11 cellular contexts compared by ENCODE assay signal in genomic region chr9:125701351-125701750, GRCh38. TPM values are rescaled to one million over a fixed set of nuclear protein-coding genes. Genes with fewer than 3 reads are reported as not detected.
DNase-seq lines count a peak whose midpoint lies in the region; ATAC-seq and TF ChIP-seq lines count a peak whose summit lies in the region.
"Had no signal": no experiment of that assay in that cellular context is flagged by ENCODE, and none has a peak within 500 bp of the region (broad histone marks: within the 10 kb centered on the region; RNA-seq: fewer than 3 reads in every experiment).

No MANE protein-coding gene starts in this region.

- TF ChIP-seq POLR2A in esophagus muscularis mucosa (IDR thresholded peaks at IDR 0.05; ENCODE audit: low read depth): no peak

- no peaks in the 10 kb centered on the region for H3K27me3 ChIP-seq in esophagus muscularis mucosa
- H3K27me3 ChIP-seq: MG63 had no signal

- no peak for TF ChIP-seq CTCF in esophagus muscularis mucosa (IDR thresholded peaks at IDR 0.05)

- H3K9me3 ChIP-seq in esophagus muscularis mucosa: no peaks in the 10 kb centered on the region
- H3K9me3 ChIP-seq: MG63 had no signal

- no peak for ATAC-seq in HG02610 (IDR thresholded peaks at IDR 0.05; ENCODE audit: unreplicated experiment)

- H3K27ac ChIP-seq in epithelial cell of prostate (peak overlapping the region; percentile 38), esophagus muscularis mucosa (replicated peaks in 1 of 4) (no peak overlapping the region)

- no peak overlapping the region for H3K4me3 ChIP-seq in esophagus muscularis mucosa
- H3K4me3 ChIP-seq: MG63 had no signal

- intact Hi-C loops in esophagus muscularis mucosa (cut with DNase I): loop anchor here (10.0 kb wide), 2 partner anchors 217 to 297 kb away; no protein-coding TSS in a partner anchor

- H3K4me1 ChIP-seq in esophagus muscularis mucosa: peaks cover 11 to 23% (median 14%) of the 10 kb centered on the region in 4 donors

- no peak for TF ChIP-seq EP300 in esophagus muscularis mucosa (IDR thresholded peaks at IDR 0.05)

- H3K36me3 ChIP-seq in esophagus muscularis mucosa: no peaks in the 10 kb centered on the region

- 93% methylated on average over 6 of the region's 6 CpGs for WGBS in esophagus muscularis mucosa

- peak; percentile 12 to 15 for DNase-seq in stimulated activated CD4-positive, alpha-beta T cell treated with anti-CD3 and anti-CD28 coated beads, Interleukin-15, amount 100 ng/mL, for 48 hours (ENCODE audit: low read depth in 2 of 2)
- no peak for DNase-seq in stimulated activated CD4-positive, alpha-beta T cell treated with anti-CD3 and anti-CD28 coated beads, Interleukin-4, amount 100 ng/mL, for 4 hours
- peak; percentile 90 for DNase-seq in LHCN-M2 (ENCODE audit: low read depth)
- peak; percentile 46 for DNase-seq in epithelial cell of prostate (ENCODE audit: low read depth, low spot score)
- DNase-seq in stromal cell of bone marrow (ENCODE audit: low read depth): peak; percentile 33
- DNase-seq in esophagus muscularis mucosa (ENCODE audit: extremely low spot score): no peak
- DNase-seq in NCI-H2081 (lab: John Stamatoyannopoulos, UW): no peak
- DNase-seq: MG63, retina, SIG-M5 had no signal

RNA-seq across cellular contexts. Expression of gene MAPKAP1, which starts 5.7 kb away (rescaled TPM):
- total RNA-seq in LHCN-M2 (2014; rRNA removed) (146 and 148 TPM in 2 replicates), esophagus muscularis mucosa (100 to 1,000 TPM in 1 of 4 donors, 10 to 100 TPM in 3; 84.3 to 103 (median 93.4) TPM)
- 96.6 TPM for polyA plus RNA-seq in LHCN-M2 (2012)

RNA-seq across cellular contexts. Expression of gene PBX3, which starts 45.8 kb away (rescaled TPM):
- total RNA-seq in LHCN-M2 (2014; rRNA removed): 38.1 and 44.4 TPM in 2 replicates
- 22.1 TPM for polyA plus RNA-seq in LHCN-M2 (2012)
- 10 to 100 TPM; 50.1 to 82.4 (median 54.3) TPM for total RNA-seq in esophagus muscularis mucosa

Comparison
In these comparisons a context has a peak if more than half of its experiments do, and no peak if none do; other contexts are left out.
1. DNase-seq: peak in stimulated activated CD4-positive, alpha-beta T cell treated with anti-CD3 and anti-CD28 coated beads, Interleukin-15, amount 100 ng/mL, for 48 hours (2 of 2), LHCN-M2 (single experiment), epithelial cell of prostate (single experiment) and stromal cell of bone marrow (single experiment); none in stimulated activated CD4-positive, alpha-beta T cell treated with anti-CD3 and anti-CD28 coated beads, Interleukin-4, amount 100 ng/mL, for 4 hours (0 of 2), esophagus muscularis mucosa (single experiment) and NCI-H2081 (0 of 2).